In the genomic region with DNA sequence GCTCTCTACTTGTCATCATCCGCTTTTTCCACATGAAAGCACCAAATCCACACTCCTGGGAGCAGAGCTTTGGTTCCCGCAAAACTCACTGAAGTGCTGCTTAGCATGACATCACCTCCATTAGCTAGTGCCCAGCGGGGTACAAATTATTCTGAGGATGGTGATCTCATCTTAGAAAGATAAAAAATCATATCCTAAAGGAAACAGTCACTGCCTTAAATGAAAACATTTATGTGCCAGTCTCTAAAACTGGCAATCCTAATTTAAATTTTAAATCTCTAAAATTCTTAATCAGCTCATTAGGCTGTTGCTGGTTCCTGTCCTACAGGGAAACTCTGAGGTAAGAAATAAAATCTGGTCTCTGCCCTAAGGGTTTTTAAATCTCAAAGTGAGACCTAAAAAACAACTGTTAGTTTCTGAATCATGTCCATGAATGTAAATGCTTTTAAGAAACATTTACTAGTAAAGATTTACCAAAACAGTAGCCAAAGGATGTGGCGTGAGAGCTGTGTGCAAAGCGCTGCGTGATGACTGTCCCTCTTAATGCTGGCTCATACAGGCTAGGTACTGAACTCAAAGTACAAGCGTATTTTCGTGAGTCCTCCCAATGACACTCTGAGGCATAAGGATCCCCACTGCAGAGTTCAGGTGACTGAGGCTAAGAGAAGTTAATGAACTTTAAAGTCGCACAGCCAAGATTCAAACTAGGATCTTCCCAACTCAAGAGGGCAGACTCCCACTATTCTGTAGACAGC, we compare ENCODE assay signal across 10 cellular contexts. TPM values are rescaled to one million over a fixed set of nuclear protein-coding genes. Genes with fewer than 3 reads are reported as not detected.
A peak's percentile ranks its signal among the peaks of the same experiment; 100 is the strongest.
DNase-seq lines count a peak whose midpoint lies in the region; ATAC-seq and TF ChIP-seq lines count a peak whose summit lies in the region.
"Had no signal": no experiment of that assay in that cellular context is flagged by ENCODE, and none has a peak within 500 bp of the region (broad histone marks: within the 10 kb centered on the region; RNA-seq: fewer than 3 reads in every experiment).

No MANE protein-coding gene starts in this region.

- H3K4me1 ChIP-seq in iPS-18a (ENCODE audit: control insufficient read depth, low read depth, low read length) (peaks cover 45% of the 10 kb centered on the region), Peyer's patch (peaks cover 0 to 29% (median 11%) of the 10 kb centered on the region in 4 donors), colonic mucosa (peaks cover 7% of the 10 kb centered on the region)

- ATAC-seq in WTC11 (no peak), GM18861 (IDR thresholded peaks at IDR 0.05; ENCODE audit: unreplicated experiment) (no peak)

- TF ChIP-seq POLR2A in Peyer's patch (IDR thresholded peaks at IDR 0.05) = no peak

- DNase-seq in ACHN (peak; percentile 68), G401 (ENCODE audit: low spot score) (peak; percentile 41), WTC11 (ENCODE audit: low spot score) (no peak), Peyer's patch (no peak), colonic mucosa (no peak), NCI-H82 treated with DMSO at 0.1 percent for 48 hours (lab: John Stamatoyannopoulos, UW; ENCODE audit: unreplicated experiment) (no peak)
- DNase-seq: DMS79 treated with DMSO at 0.1 percent for 48 hours had no signal

- CTCF ChIA-PET in WTC11 (lab: Charles Lee) = interaction anchor here (0.6 to 1.6 kb wide), 2 partner anchors 381 to 383 kb away, joined by 3 to 6 read pairs; no protein-coding TSS in a partner anchor

- peaks cover 73% of the 10 kb centered on the region for H3K4me1 Mint-ChIP-seq in WTC11

- H3K27ac Mint-ChIP-seq in WTC11 = peak overlapping the region; percentile 96
- H3K27ac Mint-ChIP-seq: IgD-negative memory B cell had no signal

- no peaks in the 10 kb centered on the region; the same call in 1 of the 2 replicates for H3K36me3 Mint-ChIP-seq in WTC11

- TF ChIP-seq CTCF in WTC11 (IDR thresholded peaks at IDR 0.05) = no peak
- no peak for TF ChIP-seq CTCF in Peyer's patch (IDR thresholded peaks at IDR 0.05)
- no peak for TF ChIP-seq CTCF in colonic mucosa (IDR thresholded peaks at IDR 0.05)

- intact Hi-C loops in colonic mucosa (cut with DNase I) = loop anchor here (10.0 kb wide), 1 partner anchor 90 kb away; a partner anchor contains a TSS

- in situ Hi-C loops in ACHN (cut with HindIII; ENCODE audit: low pct_ligation_motif_present, low pct_unique_long_range_greater_than_20kb, low sequenced_read_pairs) = no loop called here
- in situ Hi-C loops in G401 (cut with HindIII; ENCODE audit: low sequenced_read_pairs) = no loop called here

- H3K9me3 ChIP-seq in iPS-18a (ENCODE audit: control insufficient read depth, low read depth, low read length) (no peaks in the 10 kb centered on the region), Peyer's patch (no peaks in the 10 kb centered on the region), colonic mucosa (no peaks in the 10 kb centered on the region)

- POLR2A ChIA-PET in WTC11 (lab: Charles Lee) = interaction anchor here (0.6 kb wide), 1 partner anchor 31 kb away, joined by 3 read pairs; no protein-coding TSS in a partner anchor

- no peaks in the 10 kb centered on the region for H3K27me3 ChIP-seq in iPS-18a (ENCODE audit: control insufficient read depth, insufficient read depth, low read length)
- H3K27me3 ChIP-seq in Peyer's patch = no peaks in the 10 kb centered on the region
- no peaks in the 10 kb centered on the region for H3K27me3 ChIP-seq in colonic mucosa

- no peaks in the 10 kb centered on the region for H3K27me3 Mint-ChIP-seq in WTC11 (ENCODE audit: low read depth)
- H3K27me3 Mint-ChIP-seq: IgD-negative memory B cell had no signal

- H3K27ac ChIP-seq in iPS-18a (ENCODE audit: low read length) (no peak overlapping the region), Peyer's patch (no peak overlapping the region), colonic mucosa (no peak overlapping the region)

- H3K36me3 ChIP-seq in iPS-18a (ENCODE audit: control insufficient read depth, low read depth, low read length) (peaks cover 9% of the 10 kb centered on the region), Peyer's patch (peaks cover 0 to 10% (median 0%) of the 10 kb centered on the region in 3 donors), colonic mucosa (no peaks in the 10 kb centered on the region)

- no peak overlapping the region for H3K4me3 ChIP-seq in iPS-18a (ENCODE audit: low read length)
- no peak overlapping the region for H3K4me3 ChIP-seq in Peyer's patch
- H3K4me3 ChIP-seq in colonic mucosa = no peak overlapping the region

- peak overlapping the region; percentile 36 for H3K9ac ChIP-seq in iPS-18a (ENCODE audit: low read length)
- H3K9ac ChIP-seq in colonic mucosa (ENCODE audit: low read depth in 2 of 2, low read length in 2 of 2) = no peak overlapping the region

- peak overlapping the region; percentile 41 for H3K4me3 Mint-ChIP-seq in WTC11

- H3K9me3 Mint-ChIP-seq in WTC11 = no peaks in the 10 kb centered on the region
- H3K9me3 Mint-ChIP-seq: IgD-negative memory B cell had no signal

TF ChIP-seq in WTC11, 78 proteins besides CTCF, POLR2A, EP300 and RAD21:
- TF ChIP-seq, protein P1, sequence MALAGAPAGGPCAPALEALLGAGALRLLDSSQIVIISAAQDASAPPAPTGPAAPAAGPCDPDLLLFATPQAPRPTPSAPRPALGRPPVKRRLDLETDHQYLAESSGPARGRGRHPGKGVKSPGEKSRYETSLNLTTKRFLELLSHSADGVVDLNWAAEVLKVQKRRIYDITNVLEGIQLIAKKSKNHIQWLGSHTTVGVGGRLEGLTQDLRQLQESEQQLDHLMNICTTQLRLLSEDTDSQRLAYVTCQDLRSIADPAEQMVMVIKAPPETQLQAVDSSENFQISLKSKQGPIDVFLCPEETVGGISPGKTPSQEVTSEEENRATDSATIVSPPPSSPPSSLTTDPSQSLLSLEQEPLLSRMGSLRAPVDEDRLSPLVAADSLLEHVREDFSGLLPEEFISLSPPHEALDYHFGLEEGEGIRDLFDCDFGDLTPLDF (CRISPR knock-in tag; IDR thresholded peaks at IDR 0.05) = no peak
- TF ChIP-seq, protein P2, sequence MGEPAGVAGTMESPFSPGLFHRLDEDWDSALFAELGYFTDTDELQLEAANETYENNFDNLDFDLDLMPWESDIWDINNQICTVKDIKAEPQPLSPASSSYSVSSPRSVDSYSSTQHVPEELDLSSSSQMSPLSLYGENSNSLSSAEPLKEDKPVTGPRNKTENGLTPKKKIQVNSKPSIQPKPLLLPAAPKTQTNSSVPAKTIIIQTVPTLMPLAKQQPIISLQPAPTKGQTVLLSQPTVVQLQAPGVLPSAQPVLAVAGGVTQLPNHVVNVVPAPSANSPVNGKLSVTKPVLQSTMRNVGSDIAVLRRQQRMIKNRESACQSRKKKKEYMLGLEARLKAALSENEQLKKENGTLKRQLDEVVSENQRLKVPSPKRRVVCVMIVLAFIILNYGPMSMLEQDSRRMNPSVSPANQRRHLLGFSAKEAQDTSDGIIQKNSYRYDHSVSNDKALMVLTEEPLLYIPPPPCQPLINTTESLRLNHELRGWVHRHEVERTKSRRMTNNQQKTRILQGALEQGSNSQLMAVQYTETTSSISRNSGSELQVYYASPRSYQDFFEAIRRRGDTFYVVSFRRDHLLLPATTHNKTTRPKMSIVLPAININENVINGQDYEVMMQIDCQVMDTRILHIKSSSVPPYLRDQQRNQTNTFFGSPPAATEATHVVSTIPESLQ (CRISPR knock-in tag; IDR thresholded peaks at IDR 0.05) = no peak
- TF ChIP-seq, protein P3, sequence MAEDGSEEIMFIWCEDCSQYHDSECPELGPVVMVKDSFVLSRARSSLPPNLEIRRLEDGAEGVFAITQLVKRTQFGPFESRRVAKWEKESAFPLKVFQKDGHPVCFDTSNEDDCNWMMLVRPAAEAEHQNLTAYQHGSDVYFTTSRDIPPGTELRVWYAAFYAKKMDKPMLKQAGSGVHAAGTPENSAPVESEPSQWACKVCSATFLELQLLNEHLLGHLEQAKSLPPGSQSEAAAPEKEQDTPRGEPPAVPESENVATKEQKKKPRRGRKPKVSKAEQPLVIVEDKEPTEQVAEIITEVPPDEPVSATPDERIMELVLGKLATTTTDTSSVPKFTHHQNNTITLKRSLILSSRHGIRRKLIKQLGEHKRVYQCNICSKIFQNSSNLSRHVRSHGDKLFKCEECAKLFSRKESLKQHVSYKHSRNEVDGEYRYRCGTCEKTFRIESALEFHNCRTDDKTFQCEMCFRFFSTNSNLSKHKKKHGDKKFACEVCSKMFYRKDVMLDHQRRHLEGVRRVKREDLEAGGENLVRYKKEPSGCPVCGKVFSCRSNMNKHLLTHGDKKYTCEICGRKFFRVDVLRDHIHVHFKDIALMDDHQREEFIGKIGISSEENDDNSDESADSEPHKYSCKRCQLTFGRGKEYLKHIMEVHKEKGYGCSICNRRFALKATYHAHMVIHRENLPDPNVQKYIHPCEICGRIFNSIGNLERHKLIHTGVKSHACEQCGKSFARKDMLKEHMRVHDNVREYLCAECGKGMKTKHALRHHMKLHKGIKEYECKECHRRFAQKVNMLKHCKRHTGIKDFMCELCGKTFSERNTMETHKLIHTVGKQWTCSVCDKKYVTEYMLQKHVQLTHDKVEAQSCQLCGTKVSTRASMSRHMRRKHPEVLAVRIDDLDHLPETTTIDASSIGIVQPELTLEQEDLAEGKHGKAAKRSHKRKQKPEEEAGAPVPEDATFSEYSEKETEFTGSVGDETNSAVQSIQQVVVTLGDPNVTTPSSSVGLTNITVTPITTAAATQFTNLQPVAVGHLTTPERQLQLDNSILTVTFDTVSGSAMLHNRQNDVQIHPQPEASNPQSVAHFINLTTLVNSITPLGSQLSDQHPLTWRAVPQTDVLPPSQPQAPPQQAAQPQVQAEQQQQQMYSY (CRISPR knock-in tag; IDR thresholded peaks at IDR 0.05) = no peak
- TF ChIP-seq ETV6 (CRISPR knock-in tag; IDR thresholded peaks at IDR 0.05) = no peak
- TF ChIP-seq FOXJ3 (CRISPR knock-in tag; IDR thresholded peaks at IDR 0.05; ENCODE audit: borderline replicate concordance) = no peak
- TF ChIP-seq TEAD4 (CRISPR knock-in tag; IDR thresholded peaks at IDR 0.05) = no peak
TF ChIP-seq in WTC11: peak in this region for 0.

RNA-seq across cellular contexts. Expression of a gene that starts 4.5 kb away (rescaled TPM):
- total RNA-seq in G401 (2014; rRNA removed; shearing (Covaris generic)) = 50.4 and 63.7 TPM in 2 replicates
- total RNA-seq in WTC11 (2021) (54.2 to 78.9 TPM (median 63.2 TPM) in 3 replicates), Peyer's patch (10 to 100 TPM; 14.9 to 49.0 (median 25.8) TPM), colonic mucosa (10 to 100 TPM; 45.4 to 57.9 TPM)

RNA-seq across cellular contexts. Expression of a gene that starts 4.8 kb away (rescaled TPM):
- 17.4 and 18.0 TPM in 2 replicates for total RNA-seq in G401 (2014; rRNA removed; shearing (Covaris generic))
- total RNA-seq in WTC11 (2021) = 8.3 to 13.4 TPM (median 9.6 TPM) in 3 replicates
- total RNA-seq in Peyer's patch = 10 to 100 TPM; 13.3 to 33.0 (median 25.0) TPM
- 10 to 100 TPM; 16.0 to 21.6 TPM for total RNA-seq in colonic mucosa

Comparison
In these comparisons a context has a peak if more than half of its experiments do, and no peak if none do; other contexts are left out.
1. DNase-seq: peak in ACHN (single experiment) and G401 (single experiment); none in WTC11 (single experiment), Peyer's patch (0 of 3), colonic mucosa (single experiment) and NCI-H82 treated with DMSO at 0.1 percent for 48 hours (single experiment).